Comparison of ENCODE assay signal across 19 cellular contexts in genomic region chr15:41485226-41485625, GRCh38. TPM values are rescaled to one million over a fixed set of nuclear protein-coding genes. Genes with fewer than 3 reads are reported as not detected.
"Had no signal": no experiment of that assay in that cellular context is flagged by ENCODE, and none has a peak within 500 bp of the region (broad histone marks: within the 10 kb centered on the region; RNA-seq: fewer than 3 reads in every experiment).

No MANE protein-coding gene starts in this region.

- H3K4me3 ChIP-seq: lung, psoas muscle, skin epidermis, spleen, testis, tibial artery had no signal

- H3K9me3 Mint-ChIP-seq: memory B cell; natural killer cell; neural crest cell; stimulated activated memory B cell treated with anti-CD40 and anti-IgM and Interleukin-4, amounts not matched to agents 10 μg/mL and 1 μg/mL and 100 μg/mL, for 72 hours; type B pancreatic cell had no signal

- H3K27ac ChIP-seq: psoas muscle, skin epidermis, spleen, testis, tibial artery had no signal

- H3K27ac Mint-ChIP-seq: stimulated activated memory B cell treated with anti-CD40 and anti-IgM and Interleukin-4, amounts not matched to agents 10 μg/mL and 1 μg/mL and 100 μg/mL, for 72 hours; type B pancreatic cell had no signal

- H3K4me1 ChIP-seq: psoas muscle, testis, tibial artery had no signal

- H3K4me3 Mint-ChIP-seq: memory B cell; natural killer cell; neural crest cell; stimulated activated memory B cell treated with anti-CD40 and anti-IgM and Interleukin-4, amounts not matched to agents 10 μg/mL and 1 μg/mL and 100 μg/mL, for 72 hours; type B pancreatic cell had no signal

- H3K27me3 Mint-ChIP-seq: stimulated activated memory B cell treated with anti-CD40 and anti-IgM and Interleukin-4, amounts not matched to agents 10 μg/mL and 1 μg/mL and 100 μg/mL, for 72 hours had no signal

- FAIRE-seq: frontal cortex, keratinocyte had no signal

- H3K27me3 ChIP-seq: testis had no signal

- DNase-seq: cortex of kidney; hypothalamus; natural killer cell; psoas muscle; spleen; stimulated activated CD4-positive, alpha-beta T cell treated with anti-CD3 and anti-CD28 coated beads, Interleukin-4, amount 100 ng/mL, for 4 hours; stimulated activated naive CD8-positive, alpha-beta T cell treated with anti-CD3 and anti-CD28 coated beads, Interleukin-15, Interleukin-2, amounts not matched to agents 100 U/mL and 50 U/mL, for 24 hours; substantia nigra; testis; tibial artery had no signal

- H3K9me3 ChIP-seq: psoas muscle, spleen, testis, tibial artery had no signal

RNA-seq across cellular contexts. Expression of gene ITPKA, which starts 8.4 kb away (rescaled TPM):
- total RNA-seq: natural killer cell, osteocyte had no signal

RNA-seq across cellular contexts. Expression of gene LTK, which starts 28.4 kb away (rescaled TPM):
- total RNA-seq: frontal cortex had no signal
- polyA plus RNA-seq: keratinocyte had no signal
